21 cellular contexts compared by ENCODE assay signal in genomic region chr12:27951898-27952297, GRCh38. TPM values are rescaled to one million over a fixed set of nuclear protein-coding genes. Genes with fewer than 3 reads are reported as not detected.
"Had no signal": no experiment of that assay in that cellular context is flagged by ENCODE, and none has a peak within 500 bp of the region (broad histone marks: within the 10 kb centered on the region; RNA-seq: fewer than 3 reads in every experiment).

No MANE protein-coding gene starts in this region.

- H3K27ac ChIP-seq: foreskin keratinocyte, hepatocyte, neutrophil, right atrium auricular region, tibial artery, upper lobe of left lung, uterus had no signal

- H3K9me3 ChIP-seq: mucosa of descending colon, neutrophil, right atrium auricular region, tibial artery, upper lobe of left lung, uterus had no signal

- H3K9me3 Mint-ChIP-seq: dendritic cell treated with granulocyte-macrophage colony-stimulating factor and Interleukin-4, amounts not matched to agents 40 ng/mL and 50 ng/mL, for 4 days; naive thymus-derived CD8-positive, alpha-beta T cell; stimulated activated effector memory CD8-positive, alpha-beta T cell treated with anti-CD3 and anti-CD28 coated beads, Interleukin-12 subunit alpha, Interleukin-12 subunit beta, amount 100 ng/mL, for 72 hours had no signal

- H3K27ac Mint-ChIP-seq: dendritic cell treated with granulocyte-macrophage colony-stimulating factor and Interleukin-4, amounts not matched to agents 40 ng/mL and 50 ng/mL, for 4 days; stimulated activated effector memory CD8-positive, alpha-beta T cell treated with anti-CD3 and anti-CD28 coated beads, Interleukin-12 subunit alpha, Interleukin-12 subunit beta, amount 100 ng/mL, for 72 hours had no signal

- H3K36me3 ChIP-seq: neutrophil, right atrium auricular region, tibial artery, upper lobe of left lung, uterus had no signal

- H3K4me1 ChIP-seq: foreskin keratinocyte, right atrium auricular region, tibial artery, upper lobe of left lung, uterus had no signal

- H3K4me2 ChIP-seq: hepatocyte had no signal

- H3K79me2 ChIP-seq: hepatocyte had no signal

- H3K4me1 Mint-ChIP-seq: naive thymus-derived CD8-positive, alpha-beta T cell; stimulated activated effector memory CD8-positive, alpha-beta T cell treated with anti-CD3 and anti-CD28 coated beads, Interleukin-12 subunit alpha, Interleukin-12 subunit beta, amount 100 ng/mL, for 72 hours had no signal

- H3K36me3 Mint-ChIP-seq: naive thymus-derived CD8-positive, alpha-beta T cell; stimulated activated effector memory CD8-positive, alpha-beta T cell treated with anti-CD3 and anti-CD28 coated beads, Interleukin-12 subunit alpha, Interleukin-12 subunit beta, amount 100 ng/mL, for 72 hours had no signal

- H3K27me3 ChIP-seq: foreskin keratinocyte, right atrium auricular region, tibial artery, upper lobe of left lung, uterus had no signal

- H2AFZ ChIP-seq: hepatocyte had no signal

- DNase-seq: cerebellar nuclear complex; erythroblast; foreskin keratinocyte; head of caudate nucleus; kidney glomerular epithelial cell; mucosa of descending colon; naive thymus-derived CD8-positive, alpha-beta T cell; posterior cingulate gyrus; small intestine; stimulated activated CD4-positive, alpha-beta T cell treated with anti-CD3 and anti-CD28 coated beads, Interleukin-4, amount 100 ng/mL, for 1 hour; stimulated activated CD8-positive, alpha-beta memory T cell treated with anti-CD3 and anti-CD28 coated beads, Interleukin-4, amount 100 ng/mL, for 48 hours; stimulated activated naive CD8-positive, alpha-beta T cell treated with anti-CD3 and anti-CD28 coated beads, Interleukin-15, Interleukin-2, amounts not matched to agents 100 U/mL and 50 U/mL, for 24 hours; tibial artery; upper lobe of left lung; uterus had no signal

- H3K4me3 ChIP-seq: hepatocyte, mucosa of descending colon, right atrium auricular region, tibial artery, upper lobe of left lung, uterus had no signal

- H3K4me3 Mint-ChIP-seq: dendritic cell treated with granulocyte-macrophage colony-stimulating factor and Interleukin-4, amounts not matched to agents 40 ng/mL and 50 ng/mL, for 4 days; naive thymus-derived CD8-positive, alpha-beta T cell; stimulated activated effector memory CD8-positive, alpha-beta T cell treated with anti-CD3 and anti-CD28 coated beads, Interleukin-12 subunit alpha, Interleukin-12 subunit beta, amount 100 ng/mL, for 72 hours had no signal

RNA-seq across cellular contexts. Expression of gene PTHLH, which starts 20.6 kb away (rescaled TPM):
- total RNA-seq: liver; naive thymus-derived CD8-positive, alpha-beta T cell had no signal
- polyA plus RNA-seq: liver; naive thymus-derived CD8-positive, alpha-beta T cell had no signal
